In genomic region chr9:67712956-67713355, GRCh38 we compare ENCODE assay signal across 8 cellular contexts.
DNase-seq lines count a peak whose midpoint lies in the region; ATAC-seq and TF ChIP-seq lines count a peak whose summit lies in the region.
"Not testable (repeated sequence)": the region's sequence is repeated elsewhere in the genome, so short reads cannot be mapped to it uniquely, and the experiment has no call there.

No MANE protein-coding gene starts in this region.

- peak; percentile 57 for DNase-seq in activated CD4-positive, alpha-beta T cell treated with anti-CD3 and anti-CD28 coated beads, Interleukin-2, amount 10 ng/mL, durations not matched to agents 24 days and 14 days
- not testable (repeated sequence) for DNase-seq in activated T-helper 1 cell treated with anti-CD3 and anti-CD28 coated beads, Interleukin-12 subunit alpha, Interleukin-12 subunit beta, Interleukin-2, Interleukin-4 antibody, amounts not matched to agents 30 ng/mL and 10 ng/mL and 1 ng/mL, durations not matched to agents 14 hours and 24 hours and 36 hours (ENCODE audit: low spot score); natural killer cell
- peak; percentile 53 for DNase-seq in brain microvascular endothelial cell
- peak; percentile 5 to 27 for DNase-seq in left colon
- peak; percentile 0 for DNase-seq in spleen
- DNase-seq in uterus: peak; percentile 10 to 11

- not testable (repeated sequence) for H3K27me3 Mint-ChIP-seq in activated CD4-positive, alpha-beta T cell treated with anti-CD3 and anti-CD28 coated beads, Interleukin-2, amount 10 ng/mL, durations not matched to agents 24 days and 14 days; activated T-helper 1 cell treated with anti-CD3 and anti-CD28 coated beads, Interleukin-12 subunit alpha, Interleukin-12 subunit beta, Interleukin-2, Interleukin-4 antibody, amounts not matched to agents 30 ng/mL and 10 ng/mL and 1 ng/mL, durations not matched to agents 14 hours and 24 hours and 36 hours (ENCODE audit: insufficient read depth); natural killer cell (ENCODE audit: low read depth in 2 of 2)

- not testable (repeated sequence) for H3K36me3 Mint-ChIP-seq in activated CD4-positive, alpha-beta T cell treated with anti-CD3 and anti-CD28 coated beads, Interleukin-2, amount 10 ng/mL, durations not matched to agents 24 days and 14 days (ENCODE audit: low read depth); activated T-helper 1 cell treated with anti-CD3 and anti-CD28 coated beads, Interleukin-12 subunit alpha, Interleukin-12 subunit beta, Interleukin-2, Interleukin-4 antibody, amounts not matched to agents 30 ng/mL and 10 ng/mL and 1 ng/mL, durations not matched to agents 14 hours and 24 hours and 36 hours (ENCODE audit: low read depth); natural killer cell

- H3K27me3 ChIP-seq in brain microvascular endothelial cell (replicated peaks); spleen (replicated peaks in 1 of 7); uterus: not testable (repeated sequence)

- not testable (repeated sequence) for H3K27ac ChIP-seq in HEK293 (ENCODE audit: extremely low read depth, low read depth, low read length); brain microvascular endothelial cell; spleen; uterus

- TF ChIP-seq POLR2A in spleen (IDR thresholded peaks at IDR 0.05); uterus (IDR thresholded peaks at IDR 0.05): not testable (repeated sequence)

- intact Hi-C loops in activated CD4-positive, alpha-beta T cell treated with anti-CD3 and anti-CD28 coated beads, Interleukin-2, amount 10 ng/mL, durations not matched to agents 24 days and 14 days (cut with micrococcal nuclease); activated T-helper 1 cell treated with anti-CD3 and anti-CD28 coated beads, Interleukin-12 subunit alpha, Interleukin-12 subunit beta, Interleukin-2, Interleukin-4 antibody, amounts not matched to agents 30 ng/mL and 10 ng/mL and 1 ng/mL, durations not matched to agents 14 hours and 24 hours and 36 hours (cut with micrococcal nuclease); left colon (cut with DNase I, micrococcal nuclease); natural killer cell (cut with micrococcal nuclease); spleen (cut with DNase I; ENCODE audit: low total_unique reads); uterus (cut with DNase I; ENCODE audit: low total_unique reads): not testable (repeated sequence)

- CTCF ChIA-PET in HEK293 (lab: Yijun Ruan, JAX): not testable (repeated sequence)

- not testable (repeated sequence) for H3K4me1 ChIP-seq in HEK293 (ENCODE audit: control insufficient read depth, insufficient read depth, low read length); spleen; uterus

- peak overlapping the region; percentile 48 for H3K27ac Mint-ChIP-seq in activated CD4-positive, alpha-beta T cell treated with anti-CD3 and anti-CD28 coated beads, Interleukin-2, amount 10 ng/mL, durations not matched to agents 24 days and 14 days
- H3K27ac Mint-ChIP-seq in activated T-helper 1 cell treated with anti-CD3 and anti-CD28 coated beads, Interleukin-12 subunit alpha, Interleukin-12 subunit beta, Interleukin-2, Interleukin-4 antibody, amounts not matched to agents 30 ng/mL and 10 ng/mL and 1 ng/mL, durations not matched to agents 14 hours and 24 hours and 36 hours: peak overlapping the region; percentile 61
- H3K27ac Mint-ChIP-seq in natural killer cell: peak overlapping the region; percentile 67 to 77

- in situ Hi-C loops in brain microvascular endothelial cell (cut with HindIII; ENCODE audit: low pct_ligation_motif_present, low sequenced_read_pairs): not testable (repeated sequence)

- 21 to 60% (median 44%) methylated on average over 1 to 4 of the region's 9 CpGs for WGBS in spleen, 5 donors

- TF ChIP-seq CTCF in HEK293 (tag by site-specific recombination; IDR thresholded peaks at IDR 0.05); brain microvascular endothelial cell (IDR thresholded peaks at IDR 0.05; ENCODE audit: low read depth, low read length, missing control alignments); natural killer cell (IDR thresholded peaks at IDR 0.05); spleen (IDR thresholded peaks at IDR 0.05 in 8 of 11, conservative IDR thresholded peaks at IDR 0.05 in 3 of 11); uterus (IDR thresholded peaks at IDR 0.05): not testable (repeated sequence)

- H3K4me3 ChIP-seq in HEK293 (ENCODE audit: low read depth, low read length); brain microvascular endothelial cell (ENCODE audit: low read depth, low read length); spleen; uterus: not testable (repeated sequence)

- not testable (repeated sequence) for H3K9me3 ChIP-seq in HEK293 (ENCODE audit: control insufficient read depth, insufficient read depth, low read depth, low read length); spleen; uterus

- POLR2A ChIA-PET in HEK293 (lab: Yijun Ruan, JAX): not testable (repeated sequence)

- peak overlapping the region; percentile 57 for H3K4me3 Mint-ChIP-seq in activated CD4-positive, alpha-beta T cell treated with anti-CD3 and anti-CD28 coated beads, Interleukin-2, amount 10 ng/mL, durations not matched to agents 24 days and 14 days
- H3K4me3 Mint-ChIP-seq in activated T-helper 1 cell treated with anti-CD3 and anti-CD28 coated beads, Interleukin-12 subunit alpha, Interleukin-12 subunit beta, Interleukin-2, Interleukin-4 antibody, amounts not matched to agents 30 ng/mL and 10 ng/mL and 1 ng/mL, durations not matched to agents 14 hours and 24 hours and 36 hours: peak overlapping the region; percentile 66
- H3K4me3 Mint-ChIP-seq in natural killer cell: peak overlapping the region; percentile 78

- H3K9me3 Mint-ChIP-seq in activated CD4-positive, alpha-beta T cell treated with anti-CD3 and anti-CD28 coated beads, Interleukin-2, amount 10 ng/mL, durations not matched to agents 24 days and 14 days; activated T-helper 1 cell treated with anti-CD3 and anti-CD28 coated beads, Interleukin-12 subunit alpha, Interleukin-12 subunit beta, Interleukin-2, Interleukin-4 antibody, amounts not matched to agents 30 ng/mL and 10 ng/mL and 1 ng/mL, durations not matched to agents 14 hours and 24 hours and 36 hours; natural killer cell: not testable (repeated sequence)

- H3K4me1 Mint-ChIP-seq in activated CD4-positive, alpha-beta T cell treated with anti-CD3 and anti-CD28 coated beads, Interleukin-2, amount 10 ng/mL, durations not matched to agents 24 days and 14 days; activated T-helper 1 cell treated with anti-CD3 and anti-CD28 coated beads, Interleukin-12 subunit alpha, Interleukin-12 subunit beta, Interleukin-2, Interleukin-4 antibody, amounts not matched to agents 30 ng/mL and 10 ng/mL and 1 ng/mL, durations not matched to agents 14 hours and 24 hours and 36 hours (ENCODE audit: low read depth); natural killer cell: not testable (repeated sequence)

- ATAC-seq in left colon, natural killer cell: not testable (repeated sequence)

- H3K36me3 ChIP-seq in HEK293 (ENCODE audit: control insufficient read depth in 2 of 2, insufficient read depth in 1 of 2, low read length in 2 of 2); brain microvascular endothelial cell (replicated peaks); spleen; uterus: not testable (repeated sequence)

TF ChIP-seq in HEK293, 187 proteins besides CTCF, POLR2A, EP300 and RAD21:
- TF ChIP-seq ZSCAN4 (tag by site-specific recombination; IDR thresholded peaks at IDR 0.05): peak; percentile 86
- TF ChIP-seq ZFHX2 (tag by site-specific recombination; conservative IDR thresholded peaks at IDR 0.05): peak; percentile 78
- TF ChIP-seq EGR2 (tag by site-specific recombination; IDR thresholded peaks at IDR 0.05; ENCODE audit: low read depth): peak; percentile 71
